ENCODE assay signal across 24 cellular contexts in the genomic region with DNA sequence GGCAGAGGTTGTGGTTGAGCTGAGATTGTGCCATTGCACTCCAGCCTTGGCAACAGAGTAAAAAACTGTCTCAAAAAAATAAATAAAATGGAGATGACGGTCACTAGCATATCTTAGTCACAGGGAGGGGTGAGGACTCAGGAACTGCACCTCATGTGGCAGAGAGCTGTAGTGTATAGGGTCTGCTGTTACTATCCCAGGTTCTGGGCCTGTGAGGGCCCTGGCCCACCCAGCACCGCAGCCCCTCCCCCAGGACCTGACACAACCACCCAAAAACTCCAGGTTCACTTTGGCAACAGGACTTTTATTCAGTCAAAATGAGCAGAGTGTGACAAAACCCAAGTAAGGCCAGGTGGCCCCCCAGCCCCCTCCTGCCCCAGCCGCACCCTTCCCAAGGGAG. TPM values are rescaled to one million over a fixed set of nuclear protein-coding genes. Genes with fewer than 3 reads are reported as not detected.
DNase-seq lines count a peak whose midpoint lies in the region; ATAC-seq, FAIRE-seq and TF ChIP-seq lines count a peak whose summit lies in the region.
"Had no signal": no experiment of that assay in that cellular context is flagged by ENCODE, and none has a peak within 500 bp of the region (broad histone marks: within the 10 kb centered on the region; RNA-seq: fewer than 3 reads in every experiment).

No MANE protein-coding gene starts in this region.

- H3F3A ChIP-seq in SK-N-SH (replicated peaks; ENCODE audit: insufficient read depth) = peaks cover 4% of the 10 kb centered on the region

- POLR2A ChIA-PET in SK-N-SH (lab: Yijun Ruan, JAX) (no interaction called here), RWPE1 (lab: Yijun Ruan, JAX; ENCODE audit: low non-redundant PET) (no interaction called here)

- no peak for TF ChIP-seq CTCF in SK-N-SH (IDR thresholded peaks at IDR 0.05)
- TF ChIP-seq CTCF in endodermal cell (conservative IDR thresholded peaks at IDR 0.05) = no peak
- no peak for TF ChIP-seq CTCF in neural crest cell (conservative IDR thresholded peaks at IDR 0.05)
- no peak for TF ChIP-seq CTCF in thyroid gland (IDR thresholded peaks at IDR 0.05)
- TF ChIP-seq CTCF in RWPE1 (conservative IDR thresholded peaks at IDR 0.05; ENCODE audit: low read depth) = no peak
- TF ChIP-seq CTCF in D721Med (IDR thresholded peaks at IDR 0.05; ENCODE audit: insufficient read depth, missing control alignments) = no peak

- H3K79me2 ChIP-seq in SK-N-SH (ENCODE audit: insufficient read depth) = no peaks in the 10 kb centered on the region

- H3K9me2 ChIP-seq in SK-N-SH = no peaks in the 10 kb centered on the region

- no peak for ATAC-seq in SK-N-SH treated with all-trans-retinoic acid at 6 μM for 48 hours
- ATAC-seq: CD8-positive, alpha-beta T cell had no signal

- DNase-seq in SK-N-SH (peak; percentile 45), endodermal cell (no peak), neural crest cell (ENCODE audit: low read depth, low spot score) (no peak), thyroid gland (no peak), RWPE1 (ENCODE audit: low spot score) (no peak), D721Med (ENCODE audit: insufficient read length, low spot score) (no peak), NCI-H2081 (lab: John Stamatoyannopoulos, UW) (no peak)
- DNase-seq: Calu3; CD8-positive, alpha-beta T cell; GOT3; KG1; NCI-H1105 treated with DMSO at 0.1 percent for 48 hours; NCI-H1694 treated with DMSO at 0.1 percent for 48 hours; NCI-H2107; NCI-H2227 treated with DMSO at 0.1 percent for 48 hours; NCI-H524 had no signal

- no peaks in the 10 kb centered on the region for H4K20me1 ChIP-seq in SK-N-SH (ENCODE audit: insufficient read depth)

- peaks cover 6% of the 10 kb centered on the region for H3K36me3 Mint-ChIP-seq in endodermal cell (ENCODE audit: low read depth)
- H3K36me3 Mint-ChIP-seq in neural crest cell (ENCODE audit: low read depth) = peaks cover 7% of the 10 kb centered on the region
- H3K36me3 Mint-ChIP-seq: CD8-positive, alpha-beta T cell had no signal

- no peak for TF ChIP-seq RAD21 in SK-N-SH (IDR thresholded peaks at IDR 0.05; ENCODE audit: low read length)

- TF ChIP-seq EP300 in SK-N-SH (IDR thresholded peaks at IDR 0.05; ENCODE audit: borderline replicate concordance in 1 of 2, low read depth in 1 of 2, low read length in 1 of 2) = no peak

- H3K4me1 ChIP-seq in SK-N-SH (ENCODE audit: control insufficient read depth in 1 of 2, insufficient read depth in 2 of 2, low read depth in 1 of 2, low read length in 1 of 2) = peaks cover 0 to 16% of the 10 kb centered on the region in 2 experiments; a peak in 1 of 4 replicates
- H3K4me1 ChIP-seq in endodermal cell (ENCODE audit: control insufficient read depth, insufficient read depth, low read length) = no peaks in the 10 kb centered on the region
- H3K4me1 ChIP-seq in thyroid gland = peaks cover 37 to 59% of the 10 kb centered on the region in 2 donors

- no peaks in the 10 kb centered on the region for H3K4me1 Mint-ChIP-seq in endodermal cell
- peaks cover 26% of the 10 kb centered on the region for H3K4me1 Mint-ChIP-seq in neural crest cell

- H3K9ac ChIP-seq in SK-N-SH = no peak overlapping the region
- H3K9ac ChIP-seq in endodermal cell (ENCODE audit: extremely low read depth, low read length, poor library complexity, severe bottlenecking) = no peak overlapping the region

- H3K27me3 Mint-ChIP-seq in endodermal cell (ENCODE audit: insufficient read depth) (no peaks in the 10 kb centered on the region), neural crest cell (ENCODE audit: low read depth) (no peaks in the 10 kb centered on the region)

- peaks cover 7% of the 10 kb centered on the region; the same call in 1 of the 2 replicates for H3K27me3 ChIP-seq in SK-N-SH (ENCODE audit: insufficient read depth)
- H3K27me3 ChIP-seq in endodermal cell (ENCODE audit: control insufficient read depth, insufficient read depth, low read length, poor library complexity, severe bottlenecking) = no peaks in the 10 kb centered on the region
- H3K27me3 ChIP-seq in thyroid gland = no peaks in the 10 kb centered on the region
- H3K27me3 ChIP-seq: BE2C, SJCRH30 had no signal

- no peak overlapping the region for H2AFZ ChIP-seq in SK-N-SH (ENCODE audit: low read depth)
- H2AFZ ChIP-seq: PC-9 had no signal

- H3K4me2 ChIP-seq in SK-N-SH = no peak overlapping the region
- H3K4me2 ChIP-seq: PC-9 had no signal

- no peaks in the 10 kb centered on the region for H3K9me3 Mint-ChIP-seq in endodermal cell
- no peaks in the 10 kb centered on the region for H3K9me3 Mint-ChIP-seq in neural crest cell
- H3K9me3 Mint-ChIP-seq: CD8-positive, alpha-beta T cell had no signal

- no peak for FAIRE-seq in D721Med (lab: Jason Lieb, UNC)
- FAIRE-seq: GM12891, GM18507 had no signal

- intact Hi-C loops in thyroid gland (cut with DNase I) = no loop called here

- no peak for TF ChIP-seq POLR2A in thyroid gland (IDR thresholded peaks at IDR 0.05)

- no peak overlapping the region for H3K4me3 Mint-ChIP-seq in endodermal cell
- H3K4me3 Mint-ChIP-seq in neural crest cell = peak overlapping the region; percentile 34
- H3K4me3 Mint-ChIP-seq: CD8-positive, alpha-beta T cell had no signal

- H3K9me3 ChIP-seq in SK-N-SH (no peaks in the 10 kb centered on the region), endodermal cell (ENCODE audit: control insufficient read depth, low read length) (no peaks in the 10 kb centered on the region), thyroid gland (no peaks in the 10 kb centered on the region)
- H3K9me3 ChIP-seq: BE2C, SJCRH30 had no signal

- H3K4me3 ChIP-seq in SK-N-SH (ENCODE audit: low read depth in 2 of 2, low read length in 1 of 2) (no peak overlapping the region), endodermal cell (ENCODE audit: low read length) (no peak overlapping the region), thyroid gland (replicated peaks in 1 of 3) (no peak overlapping the region)
- H3K4me3 ChIP-seq: PC-9, SJCRH30 had no signal

- CTCF ChIA-PET in SK-N-SH (lab: Yijun Ruan, JAX) = interaction anchor here (1.0 to 21.5 kb wide), 5 partner anchors 8 to 57 kb away, joined by 3 to 969 read pairs (median 4); a partner anchor contains a TSS
- CTCF ChIA-PET in RWPE1 (lab: Yijun Ruan, JAX) = interaction anchor here (2.1 kb wide), 1 partner anchor 59 kb away, joined by 9 read pairs; no protein-coding TSS in a partner anchor

- no peak overlapping the region for H3K27ac ChIP-seq in SK-N-SH (ENCODE audit: low read depth in 2 of 2, low read length in 1 of 2)
- H3K27ac ChIP-seq in endodermal cell (ENCODE audit: low read depth, low read length) = peak overlapping the region; percentile 74
- peak overlapping the region; percentile 50 to 78 (median 77) for H3K27ac ChIP-seq in thyroid gland
- H3K27ac ChIP-seq in RWPE1 = no peak overlapping the region
- H3K27ac ChIP-seq: 22Rv1, PC-9, SJCRH30 had no signal

- WGBS in SK-N-SH (ENCODE audit: low lambda C conversion rate) = 100% methylated on average over 1 of the region's 3 CpGs
- 94 to 100% methylated on average over 2 to 3 of the region's 3 CpGs for whole genome bisulfite sequencing in endodermal cell (ENCODE audit: insufficient coverage in 1 of 2, insufficient read length in 1 of 2), 2 experiments
- WGBS in thyroid gland, 2 donors = 82 to 85% methylated on average over 3 of the region's 3 CpGs

- H3K27ac Mint-ChIP-seq in endodermal cell (no peak overlapping the region), neural crest cell (ENCODE audit: unreplicated experiment) (no peak overlapping the region)
- H3K27ac Mint-ChIP-seq: CD8-positive, alpha-beta T cell had no signal

- H3K36me3 ChIP-seq in SK-N-SH (replicated peaks in 1 of 2; ENCODE audit: control insufficient read depth in 1 of 2, insufficient read depth in 2 of 2, low read length in 1 of 2) (no peaks in the 10 kb centered on the region), endodermal cell (ENCODE audit: control insufficient read depth, insufficient read depth, low read length) (no peaks in the 10 kb centered on the region), thyroid gland (no peaks in the 10 kb centered on the region)
- H3K36me3 ChIP-seq: SJCRH30 had no signal

TF ChIP-seq in SK-N-SH, 30 proteins besides CTCF, POLR2A, EP300 and RAD21 (continues in another document):
- TF ChIP-seq SMC3 (IDR thresholded peaks at IDR 0.05; ENCODE audit: low read depth, low read length) = no peak
- TF ChIP-seq SIN3A (IDR thresholded peaks at IDR 0.05; ENCODE audit: borderline replicate concordance, low read depth, low read length) = no peak

TF ChIP-seq in SK-N-SH treated with all-trans-retinoic acid at 6 μM for 48 hours, 23 proteins besides CTCF, POLR2A, EP300 and RAD21 (continues in another document):
- TF ChIP-seq ZFP30 (CRISPR knock-in tag; IDR thresholded peaks at IDR 0.05) (no peak), ESRRG (CRISPR knock-in tag; IDR thresholded peaks at IDR 0.05) (no peak), TCF4 (CRISPR knock-in tag; IDR thresholded peaks at IDR 0.05; ENCODE audit: borderline replicate concordance) (no peak), ZNF565 (CRISPR knock-in tag; conservative IDR thresholded peaks at IDR 0.05; ENCODE audit: low read depth) (no peak)

RNA-seq across cellular contexts. Expression of a gene that starts 22.4 kb away (rescaled TPM):
- not detected in 2 replicates for polyA plus RNA-seq in SK-N-SH (2012; rRNA removed)
- not detected in 2 replicates for polyA plus RNA-seq in SK-N-SH (2012; cell fraction: cytosol; rRNA removed)
- not detected in 2 replicates for polyA plus RNA-seq in SK-N-SH (2012; cell fraction: nucleus; rRNA removed)
- total RNA-seq in endodermal cell (10 to 100 TPM in 1 of 2 donors, not detected in 1; 18.6 TPM), neural crest cell (17.2 TPM in 1 of 2 replicates, not detected in the other), thyroid gland (not detected)
- polyA plus RNA-seq in endodermal cell (2013, experiment 1 of 2) = 18,487 TPM
- 28,205 TPM for polyA plus RNA-seq in endodermal cell (2013, experiment 2 of 2)
- total RNA-seq: PC-9, SJCRH30 had no signal
- polyA plus RNA-seq: AG04450 had no signal

RNA-seq across cellular contexts. Expression of a gene that starts 31.0 kb away (rescaled TPM):
- polyA plus RNA-seq in SK-N-SH (2012; rRNA removed) = not detected in 2 replicates
- not detected in 2 replicates for polyA plus RNA-seq in SK-N-SH (2012; cell fraction: cytosol; rRNA removed)
- not detected in 2 replicates for polyA plus RNA-seq in SK-N-SH (2012; cell fraction: nucleus; rRNA removed)
- not detected for total RNA-seq in endodermal cell
- 11,210 TPM for polyA plus RNA-seq in endodermal cell (2013, experiment 1 of 2)
- 16,814 TPM for polyA plus RNA-seq in endodermal cell (2013, experiment 2 of 2)
- not detected in 2 replicates for total RNA-seq in neural crest cell
- total RNA-seq in thyroid gland = not detected
- total RNA-seq: Calu3; CD8-positive, alpha-beta T cell; PC-9; SJCRH30 had no signal
- polyA plus RNA-seq: AG04450 had no signal

RNA-seq across cellular contexts. Expression of a gene that starts 40.2 kb away (rescaled TPM):
- polyA plus RNA-seq in SK-N-SH (2012; rRNA removed) = 6.3 and 6.5 TPM in 2 replicates
- polyA plus RNA-seq in SK-N-SH (2012; cell fraction: cytosol; rRNA removed) = 6.0 and 7.8 TPM in 2 replicates
- 6.0 and 8.5 TPM in 2 replicates for polyA plus RNA-seq in SK-N-SH (2012; cell fraction: nucleus; rRNA removed)
- total RNA-seq in endodermal cell (10 to 100 TPM in 1 of 2 donors, 1 to 10 TPM in 1; 4.3 to 11.6 TPM), neural crest cell (14.8 and 15.5 TPM in 2 replicates), thyroid gland (10 to 100 TPM; 11.3 to 15.5 (median 13.2) TPM)
- polyA plus RNA-seq in endodermal cell (2013, experiment 1 of 2) = 12.7 TPM
- polyA plus RNA-seq in endodermal cell (2013, experiment 2 of 2) = 12.6 TPM

RNA-seq across cellular contexts. Expression of a gene that starts 51.0 kb away (rescaled TPM):
- 0.37 and 0.43 TPM in 2 replicates for polyA plus RNA-seq in SK-N-SH (2012; rRNA removed)
- 0.22 and 0.23 TPM in 2 replicates for polyA plus RNA-seq in SK-N-SH (2012; cell fraction: cytosol; rRNA removed)
- 1.2 TPM in 2 replicates for polyA plus RNA-seq in SK-N-SH (2012; cell fraction: nucleus; rRNA removed)
- total RNA-seq in endodermal cell (10 to 100 TPM in 1 of 2 donors, 1 to 10 TPM in 1; 7.9 to 13.5 TPM), neural crest cell (298 and 300 TPM in 2 replicates), thyroid gland (1 to 10 TPM in 1 of 4 donors, under 1 TPM in 3; 0.22 to 1.5 (median 0.61) TPM)
- 160 TPM for polyA plus RNA-seq in endodermal cell (2013, experiment 1 of 2)
- polyA plus RNA-seq in endodermal cell (2013, experiment 2 of 2) = 139 TPM
- total RNA-seq: Calu3; CD8-positive, alpha-beta T cell had no signal

Comparison
In these comparisons a context has a peak if more than half of its experiments do, and no peak if none do; other contexts are left out.
1. H3K27ac ChIP-seq: peak in endodermal cell (single experiment) and thyroid gland (3 of 3); none in SK-N-SH (0 of 2) and RWPE1 (single experiment).